8 cellular contexts compared by ENCODE assay signal in the genomic region with DNA sequence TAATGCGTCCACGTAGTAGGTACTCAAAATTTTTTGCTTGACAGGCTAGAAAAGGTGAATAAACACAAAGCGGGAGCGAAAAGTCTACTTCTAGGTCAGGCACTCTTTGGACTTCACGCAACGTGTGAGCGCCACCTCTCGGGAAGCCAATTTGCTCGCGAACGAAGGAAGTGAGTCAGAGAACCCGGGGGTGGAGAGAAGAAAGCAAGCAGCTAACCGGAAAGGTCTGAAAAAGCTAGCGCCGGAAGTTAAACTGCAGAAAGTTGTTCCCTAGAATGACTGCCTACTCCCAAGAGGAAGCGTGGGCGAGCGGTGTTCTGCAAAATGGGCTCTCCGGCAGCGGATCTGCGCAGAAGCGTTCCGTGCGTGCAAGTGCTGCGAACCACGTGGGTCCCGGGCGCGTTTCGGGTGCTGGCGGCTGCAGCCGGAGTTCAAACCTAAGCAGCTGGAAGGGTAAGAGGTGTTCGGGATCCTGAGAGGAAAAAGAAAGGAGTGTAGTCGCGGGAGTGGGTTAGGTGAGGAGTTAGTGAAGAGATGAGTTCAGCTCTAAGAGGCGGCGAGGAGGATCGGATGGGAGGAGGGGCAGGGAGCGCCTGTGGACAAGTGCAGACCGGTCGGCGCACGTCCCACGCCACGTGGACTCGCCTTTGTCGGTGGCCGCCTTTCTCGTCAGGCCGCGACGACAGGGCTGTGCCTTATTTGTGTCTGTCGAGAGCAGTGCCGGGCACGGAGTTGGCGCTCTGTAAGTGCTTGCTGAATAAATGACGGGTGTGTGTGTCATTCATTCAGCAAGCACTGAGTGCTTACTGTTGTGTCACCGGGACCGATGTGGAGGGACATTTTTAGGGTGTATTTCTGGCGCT. TPM values are rescaled to one million over a fixed set of nuclear protein-coding genes. Genes with fewer than 3 reads are reported as not detected.
A peak's percentile ranks its signal among the peaks of the same experiment; 100 is the strongest.
DNase-seq lines count a peak whose midpoint lies in the region; ATAC-seq and TF ChIP-seq lines count a peak whose summit lies in the region.

Gene NME1 (plus strand): TSS at position 350 of the 863 bp plus-strand sequence. CDS start 2,096 bp downstream, outside the sequence.

- TF ChIP-seq POLR2A in uterus (IDR thresholded peaks at IDR 0.05), result peak; percentile 39 to 66

- peak; percentile 93 for DNase-seq in GM13977 (ENCODE audit: low spot score)
- DNase-seq in NCI-H146 treated with DMSO at 0.1 percent for 48 hours (lab: John Stamatoyannopoulos, UW; ENCODE audit: unreplicated experiment), result peak; percentile 98
- DNase-seq in right atrium auricular region (ENCODE audit: low spot score), result peak; percentile 98
- DNase-seq in psoas muscle, result peak; percentile 92 to 97
- peak; percentile 96 to 98 for DNase-seq in uterus

- H3K36me3 ChIP-seq in right atrium auricular region (no peaks in the 10 kb centered on the region), psoas muscle (ENCODE audit: insufficient read depth in 1 of 2, low read depth in 1 of 2) (peaks cover 9 to 31% of the 10 kb centered on the region in 2 donors), uterus (no peaks in the 10 kb centered on the region)

- peak; percentile 80 for ATAC-seq in HG02884 (IDR thresholded peaks at IDR 0.05; ENCODE audit: unreplicated experiment)
- peak; percentile 93 to 95 (median 94) for ATAC-seq in psoas muscle

- in situ Hi-C loops in GM13977 (cut with MboI; ENCODE audit: low pct_unique_long_range_greater_than_20kb, low sequenced_read_pairs, unreplicated experiment), result loop anchor here (10.0 kb wide), 1 partner anchor 149 kb away; no protein-coding TSS in a partner anchor

- peak within 1 kb of the TSS; percentile 99 for H3K27ac ChIP-seq in angular gyrus (ENCODE audit: low read depth, low read length)
- peak within 1 kb of the TSS; percentile 90 to 95 for H3K27ac ChIP-seq in right atrium auricular region
- peak within 1 kb of the TSS; percentile 83 for H3K27ac ChIP-seq in psoas muscle
- H3K27ac ChIP-seq in uterus, result peak within 1 kb of the TSS; percentile 90 to 98

- 0% methylated on average over 56 to 60 of the region's 60 CpGs for WGBS in psoas muscle, 3 donors

- intact Hi-C loops in T-helper 1 cell treated with Interleukin-12 subunit alpha and Interleukin-12 subunit beta and Interleukin-4 antibody, amounts not matched to agents 30 ng/mL and 1 ng/mL, for 36 hours (cut with micrococcal nuclease), result loop anchor here (1.0 to 2.0 kb wide), 14 partner anchors 13 to 606 kb away; partner anchors contain the start of genes MBTD1, NME2, SPATA20 and TOB1
- intact Hi-C loops in psoas muscle (cut with DNase I), result loop anchor here (1.0 to 10.0 kb wide), 6 partner anchors 13 to 289 kb away; partner anchors contain the start of genes NME2 (in 1 of the 2), SPAG9 (in 1 of the 2) and TOB1 (in 1 of the 2)
- intact Hi-C loops in uterus (cut with DNase I; ENCODE audit: low total_unique reads), result no loop called here

- TF ChIP-seq CTCF in GM13977 (IDR thresholded peaks at IDR 0.05; ENCODE audit: extremely low read depth, insufficient read depth, missing control alignments) (peak; percentile 90), right atrium auricular region (IDR thresholded peaks at IDR 0.05) (peak; percentile 43 to 87), psoas muscle (IDR thresholded peaks at IDR 0.05) (peak; percentile 76), uterus (IDR thresholded peaks at IDR 0.05) (peak; percentile 79 to 86 (median 82))

- H3K27me3 ChIP-seq in right atrium auricular region (no peaks in the 10 kb centered on the region), psoas muscle (ENCODE audit: insufficient read depth in 3 of 3, low read length in 2 of 3) (no peaks in the 10 kb centered on the region), uterus (no peaks in the 10 kb centered on the region)

- H3K4me1 ChIP-seq in right atrium auricular region, result peaks cover 0 to 19% of the 10 kb centered on the region in 2 donors
- H3K4me1 ChIP-seq in psoas muscle, result peaks cover 5% of the 10 kb centered on the region
- no peaks in the 10 kb centered on the region for H3K4me1 ChIP-seq in uterus

- no peaks in the 10 kb centered on the region for H3K9me3 ChIP-seq in right atrium auricular region
- no peaks in the 10 kb centered on the region for H3K9me3 ChIP-seq in psoas muscle
- no peaks in the 10 kb centered on the region for H3K9me3 ChIP-seq in uterus

- H3K4me3 ChIP-seq in right atrium auricular region, result peak within 1 kb of the TSS; percentile 54 to 71
- peak within 1 kb of the TSS; percentile 88 for H3K4me3 ChIP-seq in psoas muscle
- peak within 1 kb of the TSS; percentile 65 to 74 for H3K4me3 ChIP-seq in uterus

RNA-seq across cellular contexts. Expression of gene NME1, which starts in this region (rescaled TPM):
- total RNA-seq in T-helper 1 cell treated with Interleukin-12 subunit alpha and Interleukin-12 subunit beta and Interleukin-4 antibody, amounts not matched to agents 30 ng/mL and 1 ng/mL, for 36 hours, result 153 and 158 TPM in 2 replicates
- 10 to 100 TPM; 12.4 to 22.9 TPM for total RNA-seq in right atrium auricular region
- 10 to 100 TPM; 29.3 to 75.0 (median 50.9) TPM for total RNA-seq in psoas muscle
- 100 to 1,000 TPM in 1 of 3 donors, 10 to 100 TPM in 2; 55.8 to 328 (median 71.1) TPM for polyA plus RNA-seq in psoas muscle
- 10 to 100 TPM; 24.1 to 79.4 (median 39.5) TPM for total RNA-seq in uterus

Comparison
In these comparisons a context has a peak if more than half of its experiments do, and no peak if none do; other contexts are left out.
1. Peak in every context shown above with its lines: DNase-seq, ATAC-seq, H3K4me3 ChIP-seq and H3K27ac ChIP-seq.